10 cellular contexts compared by ENCODE assay signal in the genomic region with DNA sequence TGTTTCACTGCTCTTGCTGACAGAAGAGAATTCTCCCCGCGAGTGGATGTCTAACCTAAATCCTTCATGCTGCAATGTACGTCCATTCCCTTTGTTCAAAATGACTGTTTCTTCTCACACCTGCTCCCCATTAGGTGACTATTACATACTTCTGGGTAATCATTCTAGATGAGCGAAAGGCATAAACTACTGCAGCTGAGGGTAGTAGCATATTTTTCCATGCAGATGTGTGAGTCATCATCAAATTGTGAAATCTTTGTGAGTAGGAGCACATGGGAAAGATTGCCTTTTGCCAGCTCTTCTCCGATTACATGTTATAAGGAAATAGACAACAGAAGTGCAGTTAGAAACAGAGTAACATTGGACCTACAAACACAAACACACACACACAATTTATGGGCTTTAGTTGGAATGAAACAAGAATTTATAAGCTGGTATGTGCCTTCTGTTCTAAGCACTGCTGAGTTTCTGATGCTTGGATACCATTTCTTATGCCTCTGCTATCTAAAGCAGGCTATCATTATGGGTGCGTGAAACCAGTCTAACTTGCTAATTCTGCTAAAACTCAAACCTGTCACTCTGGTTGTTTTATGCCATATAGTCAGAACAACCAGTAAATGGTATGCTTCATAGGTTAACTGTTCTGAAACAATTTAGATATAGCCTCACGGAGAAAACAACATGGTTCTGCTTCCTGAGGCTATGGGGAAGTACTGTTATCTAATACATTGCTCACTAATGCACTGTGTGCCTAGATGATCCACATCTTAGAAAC.
DNase-seq lines count a peak whose midpoint lies in the region; ATAC-seq and TF ChIP-seq lines count a peak whose summit lies in the region.
"Had no signal": no experiment of that assay in that cellular context is flagged by ENCODE, and none has a peak within 500 bp of the region (broad histone marks: within the 10 kb centered on the region; RNA-seq: fewer than 3 reads in every experiment).

No MANE protein-coding gene starts in this region.

- H3K27me3 Mint-ChIP-seq in brain = peaks cover 4% of the 10 kb centered on the region
- H3K27me3 Mint-ChIP-seq: activated CD4-positive, alpha-beta T cell treated with anti-CD3 and anti-CD28 coated beads, Interleukin-2, amount 10 ng/mL, durations not matched to agents 7 days and 5 days had no signal

- H3K4me1 Mint-ChIP-seq in brain = peaks cover 59% of the 10 kb centered on the region
- H3K4me1 Mint-ChIP-seq: activated CD4-positive, alpha-beta T cell treated with anti-CD3 and anti-CD28 coated beads, Interleukin-2, amount 10 ng/mL, durations not matched to agents 7 days and 5 days; CD8-positive, alpha-beta memory T cell had no signal

- peaks cover 0 to 2% (median 0%) of the 10 kb centered on the region in 5 experiments for H3K9me3 Mint-ChIP-seq in brain
- H3K9me3 Mint-ChIP-seq: activated CD4-positive, alpha-beta T cell treated with anti-CD3 and anti-CD28 coated beads, Interleukin-2, amount 10 ng/mL, durations not matched to agents 7 days and 5 days had no signal

- peaks cover 13% of the 10 kb centered on the region for H3K4me1 ChIP-seq in vagina

- no peak for DNase-seq in Right ventricle myocardium inferior (ENCODE audit: missing footprints)
- no peak for DNase-seq in cardiac septum (ENCODE audit: low spot score)
- peak; percentile 16 for DNase-seq in kidney epithelial cell (ENCODE audit: low read depth)
- no peak for DNase-seq in vagina (ENCODE audit: extremely low spot score in 2 of 2)
- DNase-seq in NCI-H1436 (lab: John Stamatoyannopoulos, UW) = no peak
- DNase-seq in effector CD8-positive, alpha-beta T cell (lab: John Stamatoyannopoulos, UW) = no peak
- DNase-seq: activated CD4-positive, alpha-beta T cell treated with anti-CD3 and anti-CD28 coated beads, Interleukin-2, amount 10 ng/mL, durations not matched to agents 7 days and 5 days; CD8-positive, alpha-beta memory T cell had no signal

- H3K4me3 ChIP-seq in kidney epithelial cell (ENCODE audit: low read depth, low read length) (no peak overlapping the region), vagina (no peak overlapping the region)

- no peaks in the 10 kb centered on the region for H3K36me3 ChIP-seq in kidney epithelial cell (ENCODE audit: control insufficient read depth, insufficient read depth, low read length)
- no peaks in the 10 kb centered on the region for H3K36me3 ChIP-seq in vagina

- H3K27me3 ChIP-seq in kidney epithelial cell (ENCODE audit: control insufficient read depth, insufficient read depth, low read length) = no peaks in the 10 kb centered on the region
- no peaks in the 10 kb centered on the region for H3K27me3 ChIP-seq in vagina

- ATAC-seq in Right ventricle myocardium inferior = peak; percentile 76
- ATAC-seq in GM19463 (IDR thresholded peaks at IDR 0.05; ENCODE audit: unreplicated experiment) = no peak

- H3K36me3 Mint-ChIP-seq in brain = no peaks in the 10 kb centered on the region
- H3K36me3 Mint-ChIP-seq: CD8-positive, alpha-beta memory T cell had no signal

- H3K27ac Mint-ChIP-seq in brain = peak overlapping the region in 3 of 5 experiments; percentile 64 to 88 (median 73)
- H3K27ac Mint-ChIP-seq: activated CD4-positive, alpha-beta T cell treated with anti-CD3 and anti-CD28 coated beads, Interleukin-2, amount 10 ng/mL, durations not matched to agents 7 days and 5 days; CD8-positive, alpha-beta memory T cell had no signal

- TF ChIP-seq CTCF in brain (conservative IDR thresholded peaks at IDR 0.05) = no peak
- no peak for TF ChIP-seq CTCF in kidney epithelial cell (IDR thresholded peaks at IDR 0.05; ENCODE audit: insufficient read depth, low read length, poor library complexity, severe bottlenecking)
- TF ChIP-seq CTCF in vagina (IDR thresholded peaks at IDR 0.05) = no peak

- intact Hi-C loops in Right ventricle myocardium inferior (cut with DNase I) (loop anchor here (2.0 to 10.0 kb wide), 2 partner anchors 33 to 1825 kb away; no protein-coding TSS in a partner anchor), cardiac septum (cut with DNase I) (loop anchor here (10.0 kb wide), 2 partner anchors 155 to 385 kb away; no protein-coding TSS in a partner anchor), vagina (cut with DNase I) (no loop called here)

- no peak overlapping the region for H3K4me3 Mint-ChIP-seq in brain
- H3K4me3 Mint-ChIP-seq: activated CD4-positive, alpha-beta T cell treated with anti-CD3 and anti-CD28 coated beads, Interleukin-2, amount 10 ng/mL, durations not matched to agents 7 days and 5 days; CD8-positive, alpha-beta memory T cell had no signal

- peak overlapping the region; percentile 20 for H3K27ac ChIP-seq in vagina

- H3K9me3 ChIP-seq in vagina = no peaks in the 10 kb centered on the region

- TF ChIP-seq POLR2A in vagina (IDR thresholded peaks at IDR 0.05) = no peak
